Comparison of ENCODE assay signal across 22 cellular contexts in the genomic region with DNA sequence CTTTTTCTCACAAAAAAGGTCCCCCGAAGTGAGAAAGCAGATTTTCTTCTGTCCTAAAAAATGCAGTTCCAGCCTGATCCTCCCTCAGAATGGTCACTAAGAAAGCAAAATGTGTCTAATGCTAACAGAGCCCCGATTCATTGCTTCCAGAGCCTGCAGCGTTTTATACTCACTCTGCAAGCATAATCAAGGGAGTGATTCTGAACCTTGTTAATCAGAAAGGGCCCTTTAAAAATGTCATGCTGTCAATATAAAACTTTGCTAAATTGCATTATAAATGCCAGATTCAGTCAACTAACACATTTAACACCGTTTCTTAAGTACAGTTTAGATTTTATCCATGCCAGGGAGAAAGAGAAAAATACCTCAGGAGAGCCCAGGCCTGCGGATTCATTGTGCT.
DNase-seq lines count a peak whose midpoint lies in the region; ATAC-seq and TF ChIP-seq lines count a peak whose summit lies in the region.
"Had no signal": no experiment of that assay in that cellular context is flagged by ENCODE, and none has a peak within 500 bp of the region (broad histone marks: within the 10 kb centered on the region; RNA-seq: fewer than 3 reads in every experiment).

No MANE protein-coding gene starts in this region.

- peak; percentile 31 for DNase-seq in NCI-H82 treated with DMSO at 0.1 percent for 48 hours (lab: John Stamatoyannopoulos, UW; ENCODE audit: unreplicated experiment)
- no peak for DNase-seq in NCI-H82 (lab: John Stamatoyannopoulos, UW)
- no peak for DNase-seq in endodermal cell
- DNase-seq in medulla oblongata (ENCODE audit: extremely low spot score), result peak; percentile 70
- no peak for DNase-seq in Right ventricle myocardium inferior (ENCODE audit: missing footprints)
- DNase-seq in SIG-M5 treated with dmso at 0.1 percent for 504 hours (lab: John Stamatoyannopoulos, UW; ENCODE audit: unreplicated experiment), result no peak
- DNase-seq in RKO (ENCODE audit: low spot score), result no peak
- DNase-seq: ACHN; CD4-positive, alpha-beta memory T cell; DND-41; GOT3; Kasumi-1; MG63; NCI-H1417 treated with DMSO at 0.1 percent for 48 hours; NCI-H187 treated with DMSO at 0.1 percent for 48 hours; NCI-H69; SW 1271 had no signal

- no peak for TF ChIP-seq POLR2A in GM18505 (IDR thresholded peaks at IDR 0.05; ENCODE audit: borderline replicate concordance, extremely low read depth, insufficient read depth, insufficient read length)

- no peaks in the 10 kb centered on the region for H3K9me3 ChIP-seq in endodermal cell (ENCODE audit: control insufficient read depth, low read length)
- H3K9me3 ChIP-seq: BLaER1 treated with 17β-estradiol and CSF1 and Interleukin-3, amounts not matched to agents 10 nM and 100 nM; MG63; SJSA1 had no signal

- H3K27me3 Mint-ChIP-seq in endodermal cell (ENCODE audit: insufficient read depth), result no peaks in the 10 kb centered on the region

- H3K4me3 ChIP-seq in endodermal cell (ENCODE audit: low read length), result no peak overlapping the region
- H3K4me3 ChIP-seq: BLaER1 treated with 17β-estradiol and CSF1 and Interleukin-3, amounts not matched to agents 10 nM and 100 nM; GM12878; MG63; SJSA1 had no signal

- H3K4me1 Mint-ChIP-seq in endodermal cell, result peaks cover 35% of the 10 kb centered on the region

- no peaks in the 10 kb centered on the region for H3K4me1 ChIP-seq in endodermal cell (ENCODE audit: control insufficient read depth, insufficient read depth, low read length)
- H3K4me1 ChIP-seq: SJSA1 had no signal

- 91 to 100% methylated on average over 3 to 5 of the region's 5 CpGs for WGBS in endodermal cell (ENCODE audit: insufficient coverage in 1 of 2, insufficient read length in 1 of 2), 2 experiments

- peak overlapping the region; percentile 59 for H3K27ac Mint-ChIP-seq in endodermal cell
- H3K27ac Mint-ChIP-seq: CD4-positive, alpha-beta memory T cell had no signal

- no peak for TF ChIP-seq CTCF in endodermal cell (conservative IDR thresholded peaks at IDR 0.05)

- H3K9me3 Mint-ChIP-seq in endodermal cell, result no peaks in the 10 kb centered on the region

- no peak overlapping the region for H3K9ac ChIP-seq in endodermal cell (ENCODE audit: extremely low read depth, low read length, poor library complexity, severe bottlenecking)
- H3K9ac ChIP-seq: BLaER1 treated with 17β-estradiol and CSF1 and Interleukin-3, amounts not matched to agents 10 nM and 100 nM had no signal

- H3K4me3 Mint-ChIP-seq in endodermal cell, result no peak overlapping the region
- H3K4me3 Mint-ChIP-seq: CD4-positive, alpha-beta memory T cell had no signal

- no peaks in the 10 kb centered on the region for H3K27me3 ChIP-seq in endodermal cell (ENCODE audit: control insufficient read depth, insufficient read depth, low read length, poor library complexity, severe bottlenecking)
- H3K27me3 ChIP-seq: BLaER1 treated with 17β-estradiol and CSF1 and Interleukin-3, amounts not matched to agents 10 nM and 100 nM; MG63; SJSA1 had no signal

- H3K27ac ChIP-seq in endodermal cell (ENCODE audit: low read depth, low read length), result no peak overlapping the region
- H3K27ac ChIP-seq: 22Rv1; BLaER1 treated with 17β-estradiol and CSF1 and Interleukin-3, amounts not matched to agents 10 nM and 100 nM; SJSA1 had no signal

- ATAC-seq in Right ventricle myocardium inferior (no peak), GM18505 (IDR thresholded peaks at IDR 0.05; ENCODE audit: unreplicated experiment) (no peak)
- ATAC-seq: GM12878 had no signal

- peaks cover 19% of the 10 kb centered on the region for H3K36me3 Mint-ChIP-seq in endodermal cell (ENCODE audit: low read depth)
- H3K36me3 Mint-ChIP-seq: CD4-positive, alpha-beta memory T cell had no signal

- no peaks in the 10 kb centered on the region for H3K36me3 ChIP-seq in endodermal cell (ENCODE audit: control insufficient read depth, insufficient read depth, low read length)
- H3K36me3 ChIP-seq: BLaER1 treated with 17β-estradiol and CSF1 and Interleukin-3, amounts not matched to agents 10 nM and 100 nM; MG63; SJSA1 had no signal

- intact Hi-C loops in Right ventricle myocardium inferior (cut with DNase I), result no loop called here

Comparison
In these comparisons a context has a peak if more than half of its experiments do, and no peak if none do; other contexts are left out.
1. DNase-seq: peak in NCI-H82 treated with DMSO at 0.1 percent for 48 hours (single experiment) and medulla oblongata (single experiment); none in NCI-H82 (single experiment), endodermal cell (single experiment), Right ventricle myocardium inferior (single experiment), SIG-M5 treated with dmso at 0.1 percent for 504 hours (single experiment) and RKO (single experiment).